ENCODE assay signal across 20 cellular contexts in genomic region chr2:235763816-235764215, GRCh38.
"Had no signal": no experiment of that assay in that cellular context is flagged by ENCODE, and none has a peak within 500 bp of the region (broad histone marks: within the 10 kb centered on the region; RNA-seq: fewer than 3 reads in every experiment).

No MANE protein-coding gene starts in this region.

- H3K4me3 ChIP-seq: MG63 had no signal

- H3K36me3 ChIP-seq: MG63 had no signal

- H3K9me3 ChIP-seq: MG63, SK-N-SH had no signal

- DNase-seq: IMR-90, Karpas-422, KG1, MG63, NCI-H1092, NCI-H1105 treated with DMSO at 0.1 percent for 48 hours, NCI-H1436, NCI-H187, NCI-H2029, NCI-H2081 treated with DMSO at 0.1 percent for 48 hours, NCI-H2171, NCI-H226, NCI-H446, NCI-H510A, NCI-H524 treated with DMSO at 0.1 percent for 48 hours, NCI-H69, NCI-H774, RPMI8226, SHP77, SK-N-SH had no signal

- H3K27me3 ChIP-seq: MG63 had no signal
